Comparison of ENCODE assay signal across 21 cellular contexts in genomic region chr2:68098398-68098797, GRCh38.
"Had no signal": no experiment of that assay in that cellular context is flagged by ENCODE, and none has a peak within 500 bp of the region (broad histone marks: within the 10 kb centered on the region; RNA-seq: fewer than 3 reads in every experiment).

No MANE protein-coding gene starts in this region.

- H3K27me3 ChIP-seq: gastroesophageal sphincter, spleen, stomach, transverse colon had no signal

- H3K27ac ChIP-seq: coronary artery, gastroesophageal sphincter, left ventricle myocardium inferior, parathyroid adenoma, prostate gland, spleen, stomach, thoracic aorta, transverse colon had no signal

- H3K4me1 ChIP-seq: gastroesophageal sphincter, left ventricle myocardium inferior, parathyroid adenoma, prostate gland, spleen, transverse colon had no signal

- H2AFZ ChIP-seq: parathyroid adenoma had no signal

- H3K4me3 ChIP-seq: coronary artery, gastroesophageal sphincter, left ventricle myocardium inferior, lung, prostate gland, spleen, stomach, thoracic aorta, transverse colon had no signal

- H3K79me2 ChIP-seq: parathyroid adenoma had no signal

- DNase-seq: effector CD4-positive, alpha-beta T cell; immature natural killer cell; left ventricle myocardium inferior; mesenchymal stem cell; midbrain; nephron progenitor cell; retina; spleen; stimulated activated CD4-positive, alpha-beta T cell treated with anti-CD3 and anti-CD28 coated beads, Interleukin-15, amount 100 ng/mL, for 24 hours; stimulated activated CD4-positive, alpha-beta T cell treated with anti-CD3 and anti-CD28 coated beads, Interleukin-1b, Interleukin-23, amount 100 ng/mL, for 48 hours; stimulated activated CD4-positive, alpha-beta T cell treated with anti-CD3 and anti-CD28 coated beads, Interleukin-4, amount 100 ng/mL, for 4 hours; stimulated activated naive B cell treated with anti-CD40 and anti-IgM and Interleukin-4, amounts not matched to agents 10 μg/mL and 1 μg/mL and 100 μg/mL, for 72 hours; stomach; substantia nigra; transverse colon had no signal

- H3K9ac ChIP-seq: parathyroid adenoma had no signal

- H3K36me3 ChIP-seq: gastroesophageal sphincter, left ventricle myocardium inferior, prostate gland, spleen, stomach, thoracic aorta, transverse colon had no signal

- H3K9me3 ChIP-seq: gastroesophageal sphincter, left ventricle myocardium inferior, prostate gland, spleen, stomach, thoracic aorta, transverse colon had no signal
